In genomic region chrX:134813697-134814096, GRCh38 we compare ENCODE assay signal across 24 cellular contexts.
"Had no signal": no experiment of that assay in that cellular context is flagged by ENCODE, and none has a peak within 500 bp of the region (broad histone marks: within the 10 kb centered on the region; RNA-seq: fewer than 3 reads in every experiment).

No MANE protein-coding gene starts in this region.

- H3K9me3 ChIP-seq: adrenal gland, body of pancreas, esophagus squamous epithelium, gastrocnemius medialis, heart left ventricle had no signal

- H3K4me1 ChIP-seq: body of pancreas, esophagus squamous epithelium, gastrocnemius medialis, heart left ventricle had no signal

- H3K27ac ChIP-seq: adrenal gland, body of pancreas, epithelial cell of prostate, esophagus squamous epithelium, gastrocnemius medialis, heart left ventricle had no signal

- DNase-seq: activated CD4-positive, alpha-beta memory T cell treated with anti-CD3 and anti-CD28 coated beads for 36 hours; activated CD4-positive, alpha-beta T cell treated with anti-CD3 and anti-CD28 coated beads for 36 hours; activated CD4-positive, alpha-beta T cell treated with anti-CD3 and anti-CD28 coated beads, Interleukin-2, amount 10 ng/mL, durations not matched to agents 24 days and 14 days; activated CD4-positive, CD25-positive, alpha-beta regulatory T cell; activated CD4-positive, CD25-positive, alpha-beta regulatory T cell treated with anti-CD3 and anti-CD28 coated beads, Interleukin-2, amount 50 U/mL, for 72 hours; activated CD8-positive, alpha-beta memory T cell treated with anti-CD3 and anti-CD28 coated beads for 24 hours; activated effector memory CD4-positive, alpha-beta T cell treated with Interleukin-2 at 50 U/mL for 16 hours; activated gamma-delta T cell treated with Interleukin-2 at 50 U/mL for 16 hours; activated naive CD4-positive, alpha-beta T cell treated with anti-CD3 and anti-CD28 coated beads, Interleukin-2, amount 50 U/mL, for 16 hours; activated naive CD4-positive, alpha-beta T cell treated with Interleukin-2 at 50 U/mL for 16 hours; activated T-cell treated with anti-CD3 and anti-CD28 coated beads, Interleukin-2, amount 50 U/mL, for 4 hours; amygdala; aorta; body of pancreas; caudate nucleus; effector CD8-positive, alpha-beta T cell; esophagus squamous epithelium; gastrocnemius medialis; glutamatergic neuron; heart left ventricle; T-helper 2 cell had no signal

- ATAC-seq: activated CD4-positive, alpha-beta T cell treated with anti-CD3 and anti-CD28 coated beads for 36 hours; activated T-cell treated with anti-CD3 and anti-CD28 coated beads, Interleukin-2, amount 50 U/mL, for 4 hours; activated T-helper 17 cell treated with anti-CD3 and anti-CD28 coated beads, Interleukin-2, amount 50 U/mL, for 72 hours; body of pancreas; gastrocnemius medialis; heart left ventricle had no signal

- H3K4me3 ChIP-seq: adrenal gland, body of pancreas, esophagus squamous epithelium, gastrocnemius medialis, heart left ventricle had no signal

- H3K27me3 ChIP-seq: adrenal gland, body of pancreas, esophagus squamous epithelium, gastrocnemius medialis, heart left ventricle had no signal

- H3K36me3 ChIP-seq: adrenal gland, esophagus squamous epithelium, gastrocnemius medialis, heart left ventricle had no signal
